In genomic region chr19:5934779-5935472, GRCh38 we compare ENCODE assay signal across 11 cellular contexts. TPM values are rescaled to one million over a fixed set of nuclear protein-coding genes. Genes with fewer than 3 reads are reported as not detected.
A peak's percentile ranks its signal among the peaks of the same experiment; 100 is the strongest.
DNase-seq lines count a peak whose midpoint lies in the region; ATAC-seq and TF ChIP-seq lines count a peak whose summit lies in the region.
"Had no signal": no experiment of that assay in that cellular context is flagged by ENCODE, and none has a peak within 500 bp of the region (broad histone marks: within the 10 kb centered on the region; RNA-seq: fewer than 3 reads in every experiment).

No MANE protein-coding gene starts in this region.

- no peaks in the 10 kb centered on the region for H3K9me3 Mint-ChIP-seq in MCF 10A (ENCODE audit: unreplicated experiment)
- H3K9me3 Mint-ChIP-seq: GM23338 had no signal

- POLR2A ChIA-PET in MCF 10A (lab: Yijun Ruan, JAX): no interaction called here

- CTCF ChIA-PET in MCF 10A (lab: Yijun Ruan, JAX): no interaction called here

- TF ChIP-seq POLR2A in breast epithelium (IDR thresholded peaks at IDR 0.05) (no peak), uterus (IDR thresholded peaks at IDR 0.05) (no peak)

- peak overlapping the region in 1 of 3 donors; percentile 35 for H3K4me3 ChIP-seq in breast epithelium
- peak overlapping the region in 1 of 2 donors; percentile 4 for H3K4me3 ChIP-seq in uterus
- H3K4me3 ChIP-seq: GM12878, GM23338 had no signal

- no peak overlapping the region for H3K4me3 Mint-ChIP-seq in MCF 10A (ENCODE audit: unreplicated experiment)
- H3K4me3 Mint-ChIP-seq: GM23338 had no signal

- no peak overlapping the region for H3K27ac Mint-ChIP-seq in MCF 10A (ENCODE audit: low read depth, unreplicated experiment)

- ATAC-seq in GM18873 (IDR thresholded peaks at IDR 0.05; ENCODE audit: low FRiP score, unreplicated experiment) (no peak), GM21390 (IDR thresholded peaks at IDR 0.05; ENCODE audit: unreplicated experiment) (no peak)
- ATAC-seq: GM12878, GM23338 had no signal

- intact Hi-C loops in breast epithelium (cut with DNase I; ENCODE audit: low total_unique reads): no loop called here
- intact Hi-C loops in MCF 10A (cut with micrococcal nuclease): no loop called here
- intact Hi-C loops in uterus (cut with DNase I; ENCODE audit: low total_unique reads): no loop called here

- H3K4me1 ChIP-seq in breast epithelium: no peaks in the 10 kb centered on the region
- peaks cover 20 to 33% of the 10 kb centered on the region in 2 donors for H3K4me1 ChIP-seq in uterus

- no TSS peak for BruUV-seq in MCF 10A (replicated peaks; lab: Mats Ljungman, UMichigan)

- no peaks in the 10 kb centered on the region for H3K27me3 Mint-ChIP-seq in MCF 10A (ENCODE audit: insufficient read depth, unreplicated experiment)

- DNase-seq in breast epithelium (ENCODE audit: low spot score in 2 of 2): no peak
- no peak for DNase-seq in MCF 10A (ENCODE audit: unreplicated experiment)
- DNase-seq in epidermal melanocyte (ENCODE audit: insufficient read length, low spot score): peak; percentile 52
- DNase-seq in mucosa of gallbladder (ENCODE audit: low spot score): peak; percentile 32
- DNase-seq in uterus: peak; percentile 78 to 84
- no peak for DNase-seq in NCI-H2029 (lab: John Stamatoyannopoulos, UW)
- DNase-seq: activated CD4-positive, alpha-beta T cell treated with anti-CD3 and anti-CD28 coated beads for 4 hours had no signal

- H3K27ac ChIP-seq in breast epithelium (peak overlapping the region; percentile 71 to 81), uterus (peak overlapping the region; percentile 75 to 87)

- no peak for TF ChIP-seq CTCF in breast epithelium (IDR thresholded peaks at IDR 0.05)
- no peak for TF ChIP-seq CTCF in MCF 10A (IDR thresholded peaks at IDR 0.05; ENCODE audit: unreplicated experiment)
- no peak for TF ChIP-seq CTCF in uterus (IDR thresholded peaks at IDR 0.05)

- H3K9me3 ChIP-seq in breast epithelium (no peaks in the 10 kb centered on the region), uterus (no peaks in the 10 kb centered on the region)

- H3K36me3 ChIP-seq in breast epithelium (no peaks in the 10 kb centered on the region), uterus (no peaks in the 10 kb centered on the region)

- H3K36me3 Mint-ChIP-seq in MCF 10A (ENCODE audit: insufficient read depth, unreplicated experiment): peaks cover 52% of the 10 kb centered on the region

- H3K4me1 Mint-ChIP-seq in MCF 10A (ENCODE audit: insufficient read depth, unreplicated experiment): no peaks in the 10 kb centered on the region

- H3K27me3 ChIP-seq in breast epithelium (no peaks in the 10 kb centered on the region), uterus (no peaks in the 10 kb centered on the region)

RNA-seq across cellular contexts. Expression of gene CAPS, which starts 20.9 kb away (rescaled TPM):
- total RNA-seq in breast epithelium (10 to 100 TPM in 2 of 3 donors, 1 to 10 TPM in 1; 9.4 to 19.0 (median 16.4) TPM), MCF 10A (2022) (7.3 and 8.5 TPM in 2 replicates), mucosa of gallbladder (82.5 TPM), uterus (10 to 100 TPM in 3 of 4 donors, 1 to 10 TPM in 1; 2.0 to 48.7 (median 12.4) TPM)

RNA-seq across cellular contexts. Expression of gene VMAC, which starts 30.3 kb away (rescaled TPM):
- total RNA-seq in breast epithelium: 10 to 100 TPM in 1 of 3 donors, 1 to 10 TPM in 2; 6.1 to 11.8 (median 9.2) TPM
- 6.6 and 7.0 TPM in 2 replicates for total RNA-seq in MCF 10A (2022)
- total RNA-seq in mucosa of gallbladder: 12.7 TPM
- total RNA-seq in uterus: 10 to 100 TPM in 1 of 4 donors, 1 to 10 TPM in 3; 2.6 to 10.9 (median 7.1) TPM

RNA-seq across cellular contexts. Expression of gene NDUFA11, which starts 31.3 kb away (rescaled TPM):
- total RNA-seq in breast epithelium (100 to 1,000 TPM; 186 to 278 (median 186) TPM), MCF 10A (2022) (239 and 243 TPM in 2 replicates), mucosa of gallbladder (244 TPM), uterus (100 to 1,000 TPM in 3 of 4 donors, 10 to 100 TPM in 1; 68.7 to 261 (median 150) TPM)

RNA-seq across cellular contexts. Expression of gene RANBP3, which starts 43.0 kb away (rescaled TPM):
- total RNA-seq in breast epithelium (10 to 100 TPM; 54.4 to 66.2 (median 64.9) TPM), MCF 10A (2022) (57.9 and 59.5 TPM in 2 replicates), mucosa of gallbladder (75.5 TPM), uterus (10 to 100 TPM; 40.9 to 98.1 (median 48.5) TPM)

Comparison
In these comparisons a context has a peak if more than half of its experiments do, and no peak if none do; other contexts are left out.
1. DNase-seq: peak in epidermal melanocyte (single experiment), mucosa of gallbladder (single experiment) and uterus (2 of 2); none in breast epithelium (0 of 2), MCF 10A (single experiment) and NCI-H2029 (single experiment).